Comparison of ENCODE assay signal across 8 cellular contexts in genomic region chr9:6049798-6050197, GRCh38. TPM values are rescaled to one million over a fixed set of nuclear protein-coding genes. Genes with fewer than 3 reads are reported as not detected.
DNase-seq lines count a peak whose midpoint lies in the region; ATAC-seq and TF ChIP-seq lines count a peak whose summit lies in the region.

No MANE protein-coding gene starts in this region.

- no peaks in the 10 kb centered on the region for H3K36me3 ChIP-seq in BJ (ENCODE audit: control insufficient read depth, insufficient read depth, low read length)

- H3K4me3 Mint-ChIP-seq in activated naive CD8-positive, alpha-beta T cell treated with anti-CD3 and anti-CD28 coated beads, Interleukin-2, amount 50 U/mL, for 24 hours, result no peak overlapping the region
- no peak overlapping the region for H3K4me3 Mint-ChIP-seq in natural killer cell

- no peak overlapping the region for H3K27ac Mint-ChIP-seq in activated naive CD8-positive, alpha-beta T cell treated with anti-CD3 and anti-CD28 coated beads, Interleukin-2, amount 50 U/mL, for 24 hours
- H3K27ac Mint-ChIP-seq in natural killer cell, result no peak overlapping the region

- H3K36me3 Mint-ChIP-seq in activated naive CD8-positive, alpha-beta T cell treated with anti-CD3 and anti-CD28 coated beads, Interleukin-2, amount 50 U/mL, for 24 hours (ENCODE audit: low read depth), result no peaks in the 10 kb centered on the region
- H3K36me3 Mint-ChIP-seq in natural killer cell, result no peaks in the 10 kb centered on the region

- no peak overlapping the region for H3K4me3 ChIP-seq in BJ (ENCODE audit: low read depth, low read length)

- peaks cover 5% of the 10 kb centered on the region for H3K27me3 Mint-ChIP-seq in activated naive CD8-positive, alpha-beta T cell treated with anti-CD3 and anti-CD28 coated beads, Interleukin-2, amount 50 U/mL, for 24 hours
- peaks cover 12% of the 10 kb centered on the region in 2 donors for H3K27me3 Mint-ChIP-seq in natural killer cell (ENCODE audit: low read depth in 2 of 2)

- peaks cover 7% of the 10 kb centered on the region for H3K27me3 ChIP-seq in BJ (ENCODE audit: control insufficient read depth, insufficient read depth, low read length)

- peaks cover 5% of the 10 kb centered on the region for H3K4me1 Mint-ChIP-seq in activated naive CD8-positive, alpha-beta T cell treated with anti-CD3 and anti-CD28 coated beads, Interleukin-2, amount 50 U/mL, for 24 hours
- H3K4me1 Mint-ChIP-seq in natural killer cell, result peaks cover 4 to 10% of the 10 kb centered on the region in 2 donors

- ATAC-seq in GM18511 (IDR thresholded peaks at IDR 0.05; ENCODE audit: unreplicated experiment), result peak; percentile 64
- peak; percentile 51 for ATAC-seq in HG03558 (IDR thresholded peaks at IDR 0.05; ENCODE audit: extremely low read depth, unreplicated experiment)
- ATAC-seq in activated naive CD8-positive, alpha-beta T cell treated with anti-CD3 and anti-CD28 coated beads, Interleukin-2, amount 50 U/mL, for 24 hours, result peak; percentile 78
- peak; percentile 62 to 74 (median 64) for ATAC-seq in natural killer cell
- ATAC-seq in HG03520 (IDR thresholded peaks at IDR 0.05; ENCODE audit: unreplicated experiment), result no peak

- H3K9me3 Mint-ChIP-seq in activated naive CD8-positive, alpha-beta T cell treated with anti-CD3 and anti-CD28 coated beads, Interleukin-2, amount 50 U/mL, for 24 hours, result no peaks in the 10 kb centered on the region
- H3K9me3 Mint-ChIP-seq in natural killer cell, result no peaks in the 10 kb centered on the region

- DNase-seq in BJ (ENCODE audit: low read depth) (no peak), natural killer cell (no peak), Ammon's horn (ENCODE audit: low spot score) (no peak), medulla oblongata (ENCODE audit: extremely low spot score) (no peak)
- peak; percentile 25 for DNase-seq in activated naive CD8-positive, alpha-beta T cell treated with anti-CD3 and anti-CD28 coated beads, Interleukin-2, amount 50 U/mL, for 24 hours

- TF ChIP-seq CTCF in BJ (IDR thresholded peaks at IDR 0.05; ENCODE audit: insufficient read depth, low read depth, low read length), result peak; percentile 32; the same call in 1 of the 2 replicates
- peak; percentile 23 for TF ChIP-seq CTCF in natural killer cell (IDR thresholded peaks at IDR 0.05)

- CTCF ChIA-PET in BJ (lab: Yijun Ruan, JAX), result interaction anchor here (0.5 to 4.6 kb wide), 2 partner anchors 163 to 252 kb away, joined by 3 to 18 read pairs; no protein-coding TSS in a partner anchor

- POLR2A ChIA-PET in BJ (lab: Charles Lee), result interaction anchor here (0.6 kb wide), 1 partner anchor 13 kb away, joined by 3 read pairs; no protein-coding TSS in a partner anchor

- intact Hi-C loops in natural killer cell (cut with micrococcal nuclease), result loop anchor here (2.0 to 10.0 kb wide), 2 partner anchors 31 to 165 kb away; partner anchors contain the start of gene IL33

RNA-seq across cellular contexts. Expression of gene RANBP6, which starts 34.4 kb away (rescaled TPM):
- polyA plus RNA-seq in BJ (2011; rRNA removed), result 4.9 and 10.7 TPM in 2 replicates
- polyA minus RNA-seq in BJ (2011; rRNA and poly(A)+ RNA removed), result 7.3 and 7.4 TPM in 2 replicates
- 10 to 100 TPM; 27.5 to 31.3 (median 29.6) TPM for total RNA-seq in natural killer cell
